Comparison of ENCODE assay signal across 1 cellular context in genomic region chr3:5389057-5389456, GRCh38.
TF ChIP-seq lines count a peak whose summit lies in the region.

No MANE protein-coding gene starts in this region.

TF ChIP-seq in HCT116, 20 proteins besides CTCF, POLR2A, EP300 and RAD21 (continued from another document):
- no peak for TF ChIP-seq ZNF274 (IDR thresholded peaks at IDR 0.05; ENCODE audit: low read depth, low read length)
- peak; percentile 45; the same call in 1 of the 2 replicates for TF ChIP-seq POLR2AphosphoS5 (IDR thresholded peaks at IDR 0.05; ENCODE audit: low read depth, low read length)
- peak; percentile 86; the same call in 1 of the 2 replicates for TF ChIP-seq CBX3 (IDR thresholded peaks at IDR 0.05; ENCODE audit: low read depth)
- no peak for TF ChIP-seq ZFX (IDR thresholded peaks at IDR 0.05)
- TF ChIP-seq CEBPB (IDR thresholded peaks at IDR 0.05; ENCODE audit: low read depth), result peak; percentile 59; the same call in 1 of the 2 replicates
- no peak for TF ChIP-seq EZH2 (IDR thresholded peaks at IDR 0.05)
- TF ChIP-seq ZBTB33 (IDR thresholded peaks at IDR 0.05; ENCODE audit: extremely low read depth, insufficient replicate concordance, low read length), result no peak
- TF ChIP-seq JUND (IDR thresholded peaks at IDR 0.05), result peak; percentile 98
- no peak for TF ChIP-seq REST (IDR thresholded peaks at IDR 0.05; ENCODE audit: low read depth)
- TF ChIP-seq FOSL1 (IDR thresholded peaks at IDR 0.05; ENCODE audit: low read depth), result peak; percentile 97
- TF ChIP-seq SIN3A (IDR thresholded peaks at IDR 0.05; ENCODE audit: low read depth), result peak; percentile 85
- TF ChIP-seq TCF7L2 (IDR thresholded peaks at IDR 0.05; ENCODE audit: borderline replicate concordance, extremely low read depth, insufficient read depth, insufficient read length), result peak; percentile 21
- peak; percentile 96 for TF ChIP-seq SP1 (IDR thresholded peaks at IDR 0.05; ENCODE audit: low read depth)
- TF ChIP-seq EGR1 (IDR thresholded peaks at IDR 0.05; ENCODE audit: low read depth), result no peak
- peak; percentile 59; the same call in 1 of the 2 replicates for TF ChIP-seq SRF (IDR thresholded peaks at IDR 0.05; ENCODE audit: low read depth)
- TF ChIP-seq EZH2phosphoT487 (IDR thresholded peaks at IDR 0.05; ENCODE audit: borderline replicate concordance), result no peak
- TF ChIP-seq YY1 (IDR thresholded peaks at IDR 0.05; ENCODE audit: extremely low read depth, insufficient replicate concordance, low read depth, low read length), result no peak
